In genomic region chr2:145524303-145524702, GRCh38 we compare ENCODE assay signal across 1 cellular context.
TF ChIP-seq lines count a peak whose summit lies in the region.

No MANE protein-coding gene starts in this region.

TF ChIP-seq in K562, 482 proteins besides CTCF, POLR2A, EP300 and RAD21 (continued from another document):
- TF ChIP-seq, protein P1, sequence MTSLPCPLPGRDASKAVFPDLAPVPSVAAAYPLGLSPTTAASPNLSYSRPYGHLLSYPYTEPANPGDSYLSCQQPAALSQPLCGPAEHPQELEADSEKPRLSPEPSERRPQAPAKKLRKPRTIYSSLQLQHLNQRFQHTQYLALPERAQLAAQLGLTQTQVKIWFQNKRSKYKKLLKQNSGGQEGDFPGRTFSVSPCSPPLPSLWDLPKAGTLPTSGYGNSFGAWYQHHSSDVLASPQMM (CRISPR knock-in tag; IDR thresholded peaks at IDR 0.05) = no peak
- TF ChIP-seq C11orf30 (IDR thresholded peaks at IDR 0.05; ENCODE audit: low read depth) (peak; percentile 26; the same call in 1 of the 2 replicates), HIVEP1 (CRISPR knock-in tag; IDR thresholded peaks at IDR 0.05) (no peak), TAF15 (IDR thresholded peaks at IDR 0.05; ENCODE audit: low read depth, low read length) (no peak), MIER1 (IDR thresholded peaks at IDR 0.05; ENCODE audit: low read depth) (peak; percentile 77)
- TF ChIP-seq, protein P2, sequence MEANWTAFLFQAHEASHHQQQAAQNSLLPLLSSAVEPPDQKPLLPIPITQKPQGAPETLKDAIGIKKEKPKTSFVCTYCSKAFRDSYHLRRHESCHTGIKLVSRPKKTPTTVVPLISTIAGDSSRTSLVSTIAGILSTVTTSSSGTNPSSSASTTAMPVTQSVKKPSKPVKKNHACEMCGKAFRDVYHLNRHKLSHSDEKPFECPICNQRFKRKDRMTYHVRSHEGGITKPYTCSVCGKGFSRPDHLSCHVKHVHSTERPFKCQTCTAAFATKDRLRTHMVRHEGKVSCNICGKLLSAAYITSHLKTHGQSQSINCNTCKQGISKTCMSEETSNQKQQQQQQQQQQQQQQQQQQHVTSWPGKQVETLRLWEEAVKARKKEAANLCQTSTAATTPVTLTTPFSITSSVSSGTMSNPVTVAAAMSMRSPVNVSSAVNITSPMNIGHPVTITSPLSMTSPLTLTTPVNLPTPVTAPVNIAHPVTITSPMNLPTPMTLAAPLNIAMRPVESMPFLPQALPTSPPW (CRISPR knock-in tag; IDR thresholded peaks at IDR 0.05) = no peak
